8 cellular contexts compared by ENCODE assay signal in genomic region chr4:152735302-152735917, GRCh38. TPM values are rescaled to one million over a fixed set of nuclear protein-coding genes. Genes with fewer than 3 reads are reported as not detected.
DNase-seq lines count a peak whose midpoint lies in the region; ATAC-seq and TF ChIP-seq lines count a peak whose summit lies in the region.

No MANE protein-coding gene starts in this region.

- H3K27me3 Mint-ChIP-seq in nephron progenitor cell (ENCODE audit: low read depth, poor library complexity): peaks cover 5% of the 10 kb centered on the region

- H3K4me1 Mint-ChIP-seq in nephron progenitor cell: peaks cover 24% of the 10 kb centered on the region

- no peak for ATAC-seq in GM18858 (IDR thresholded peaks at IDR 0.05; ENCODE audit: unreplicated experiment)

- in situ Hi-C loops in GM13977 (cut with MboI; ENCODE audit: low pct_unique_long_range_greater_than_20kb, low sequenced_read_pairs, unreplicated experiment): loop anchor here (10.0 kb wide), 1 partner anchor 91 kb away; no protein-coding TSS in a partner anchor

- peak; percentile 72 for TF ChIP-seq CTCF in AG10803 (conservative IDR thresholded peaks at IDR 0.05; ENCODE audit: low read length)
- TF ChIP-seq CTCF in GM13977 (IDR thresholded peaks at IDR 0.05; ENCODE audit: extremely low read depth, insufficient read depth, missing control alignments): peak; percentile 67
- TF ChIP-seq CTCF in nephron progenitor cell (IDR thresholded peaks at IDR 0.05): peak; percentile 56

- no peaks in the 10 kb centered on the region for H3K36me3 Mint-ChIP-seq in nephron progenitor cell (ENCODE audit: low read depth)

- no peaks in the 10 kb centered on the region for H3K9me3 Mint-ChIP-seq in nephron progenitor cell

- H3K4me3 Mint-ChIP-seq in nephron progenitor cell: no peak overlapping the region

- DNase-seq in AG10803 (ENCODE audit: low read depth): peak; percentile 23
- peak; percentile 48 for DNase-seq in GM13977 (ENCODE audit: low spot score)
- DNase-seq in NCI-H69 (lab: John Stamatoyannopoulos, UW): peak; percentile 55
- peak; percentile 49 for DNase-seq in dermis blood vessel endothelial cell
- no peak for DNase-seq in nephron progenitor cell
- no peak for DNase-seq in activated T-cell treated with anti-CD3 and anti-CD28 coated beads, Interleukin-2, amount 50 U/mL, for 1 hour
- no peak for DNase-seq in NCI-H774 (lab: John Stamatoyannopoulos, UW)

- H3K4me3 ChIP-seq in AG10803 (ENCODE audit: low read length): no peak overlapping the region

- peak overlapping the region; percentile 16 for H3K27ac Mint-ChIP-seq in nephron progenitor cell

RNA-seq across cellular contexts. Expression of gene TIGD4, which starts 44.1 kb away (rescaled TPM):
- 0.05 and 0.17 TPM in 2 replicates for total RNA-seq in dermis blood vessel endothelial cell

RNA-seq across cellular contexts. Expression of gene ARFIP1, which starts 44.3 kb away (rescaled TPM):
- total RNA-seq in dermis blood vessel endothelial cell: 34.4 and 34.5 TPM in 2 replicates

RNA-seq across cellular contexts. Expression of gene TMEM154, which starts 55.6 kb away (rescaled TPM):
- total RNA-seq in dermis blood vessel endothelial cell: 1.0 and 3.1 TPM in 2 replicates

Comparison
In these comparisons a context has a peak if more than half of its experiments do, and no peak if none do; other contexts are left out.
1. DNase-seq: peak in AG10803 (single experiment), GM13977 (single experiment), NCI-H69 (single experiment) and dermis blood vessel endothelial cell (single experiment); none in nephron progenitor cell (single experiment), activated T-cell treated with anti-CD3 and anti-CD28 coated beads, Interleukin-2, amount 50 U/mL, for 1 hour (single experiment) and NCI-H774 (single experiment).
2. Peak in every context shown above with its lines, with median percentiles within 50 percentile points of each other: CTCF ChIP-seq.